ENCODE assay signal across 16 cellular contexts in the genomic region with DNA sequence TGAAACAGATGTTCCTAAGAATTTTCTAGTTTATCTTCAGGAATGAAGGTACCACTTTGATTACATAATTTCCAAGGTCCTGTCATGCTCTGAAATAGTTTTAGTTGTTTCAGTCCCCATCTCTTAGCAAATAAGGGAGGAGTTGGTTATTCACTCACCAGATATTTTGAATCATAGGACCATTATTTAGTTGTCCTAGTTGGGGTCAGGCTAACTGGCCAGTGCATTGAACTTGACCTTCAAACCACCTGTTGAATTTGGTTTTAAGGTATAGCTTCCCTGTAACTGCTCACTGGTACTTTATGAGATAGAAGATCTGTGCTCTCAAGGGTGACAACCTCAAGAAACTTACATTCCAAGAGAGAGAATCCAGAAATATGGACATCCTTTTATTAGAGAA. TPM values are rescaled to one million over a fixed set of nuclear protein-coding genes. Genes with fewer than 3 reads are reported as not detected.
DNase-seq lines count a peak whose midpoint lies in the region; ATAC-seq and TF ChIP-seq lines count a peak whose summit lies in the region.
"Had no signal": no experiment of that assay in that cellular context is flagged by ENCODE, and none has a peak within 500 bp of the region (broad histone marks: within the 10 kb centered on the region; RNA-seq: fewer than 3 reads in every experiment).

No MANE protein-coding gene starts in this region.

- H3K4me3 Mint-ChIP-seq in CD4-positive, CD25-positive, alpha-beta regulatory T cell = peak overlapping the region in 3 of 4 donors; percentile 60 to 82 (median 75)
- no peak overlapping the region for H3K4me3 Mint-ChIP-seq in natural killer cell treated with Interleukin-12 subunit alpha and Interleukin-12 subunit beta and Interleukin-15 and Interleukin-18, amount 100 ng/mL, for 72 hours

- no peak overlapping the region for H2AFZ ChIP-seq in DND-41 (ENCODE audit: low read depth, low read length)

- peaks cover 22% of the 10 kb centered on the region for H3K36me3 Mint-ChIP-seq in CD4-positive, CD25-positive, alpha-beta regulatory T cell
- peaks cover 2% of the 10 kb centered on the region for H3K36me3 Mint-ChIP-seq in natural killer cell treated with Interleukin-12 subunit alpha and Interleukin-12 subunit beta and Interleukin-15 and Interleukin-18, amount 100 ng/mL, for 72 hours

- peak overlapping the region; percentile 25; the same call in 1 of the 2 replicates for H3K4me2 ChIP-seq in DND-41 (ENCODE audit: insufficient read depth, low read length)

- H3K27me3 Mint-ChIP-seq in CD4-positive, CD25-positive, alpha-beta regulatory T cell = no peaks in the 10 kb centered on the region
- no peaks in the 10 kb centered on the region for H3K27me3 Mint-ChIP-seq in natural killer cell treated with Interleukin-12 subunit alpha and Interleukin-12 subunit beta and Interleukin-15 and Interleukin-18, amount 100 ng/mL, for 72 hours

- H3K4me1 Mint-ChIP-seq in CD4-positive, CD25-positive, alpha-beta regulatory T cell = peaks cover 34 to 89% (median 68%) of the 10 kb centered on the region in 4 donors
- H3K4me1 Mint-ChIP-seq in natural killer cell treated with Interleukin-12 subunit alpha and Interleukin-12 subunit beta and Interleukin-15 and Interleukin-18, amount 100 ng/mL, for 72 hours (ENCODE audit: low read depth in 2 of 2) = peaks cover 61 to 83% of the 10 kb centered on the region in 2 donors

- H3K27ac ChIP-seq in CD4-positive, CD25-positive, alpha-beta regulatory T cell (ENCODE audit: insufficient read depth, low read length, poor library complexity, severe bottlenecking) = peak overlapping the region; percentile 57
- H3K27ac ChIP-seq in DND-41 (ENCODE audit: low read length) (peak overlapping the region; percentile 99), ascending aorta (peak overlapping the region; percentile 44 to 71)

- peaks cover 72% of the 10 kb centered on the region for H3K4me1 ChIP-seq in CD4-positive, CD25-positive, alpha-beta regulatory T cell (ENCODE audit: control insufficient read depth, insufficient read depth, low read length, poor library complexity, severe bottlenecking)
- H3K4me1 ChIP-seq in DND-41 (ENCODE audit: insufficient read depth, low read length) (peaks cover 77% of the 10 kb centered on the region), ascending aorta (peaks cover 3 to 24% of the 10 kb centered on the region in 2 donors)
- H3K4me1 ChIP-seq: uterus had no signal

- no peak for DNase-seq in CD4-positive, CD25-positive, alpha-beta regulatory T cell
- DNase-seq in DND-41 (no peak), ascending aorta (ENCODE audit: low spot score in 2 of 2) (no peak), DMS79 treated with DMSO at 0.1 percent for 48 hours (lab: John Stamatoyannopoulos, UW) (no peak)
- no peak for DNase-seq in natural killer cell treated with Interleukin-12 subunit alpha and Interleukin-12 subunit beta and Interleukin-15 and Interleukin-18, amount 100 ng/mL, for 72 hours (ENCODE audit: low spot score)
- DNase-seq in effector CD4-positive, alpha-beta T cell = no peak
- DNase-seq in stimulated activated naive CD8-positive, alpha-beta T cell treated with anti-CD3 and anti-CD28 coated beads, Interleukin-15, Interleukin-2, amounts not matched to agents 100 U/mL and 50 U/mL, for 24 hours = no peak
- DNase-seq: activated CD4-positive, alpha-beta T cell treated with anti-CD3 and anti-CD28 coated beads for 48 hours; activated gamma-delta T cell treated with Interleukin-2 at 50 U/mL for 16 hours; heart left ventricle; NCI-H1105; NCI-H345; OCI-M1; right cardiac atrium; stimulated activated CD4-positive, alpha-beta T cell treated with anti-CD3 and anti-CD28 coated beads, Interleukin-4, amount 100 ng/mL, for 24 hours; uterus had no signal

- no peak for TF ChIP-seq CTCF in DND-41 (IDR thresholded peaks at IDR 0.05; ENCODE audit: borderline replicate concordance, extremely low read depth, low read length, poor library complexity, severe bottlenecking)
- TF ChIP-seq CTCF in ascending aorta (IDR thresholded peaks at IDR 0.05) = no peak

- H3K36me3 ChIP-seq in CD4-positive, CD25-positive, alpha-beta regulatory T cell (ENCODE audit: control insufficient read depth, insufficient read depth, low read length) = peaks cover 2% of the 10 kb centered on the region
- H3K36me3 ChIP-seq in DND-41 (ENCODE audit: insufficient read depth, low read length) (no peaks in the 10 kb centered on the region), ascending aorta (no peaks in the 10 kb centered on the region)
- H3K36me3 ChIP-seq: heart left ventricle, uterus had no signal

- H4K20me1 ChIP-seq in DND-41 (ENCODE audit: insufficient read depth, low read length) = no peaks in the 10 kb centered on the region

- peak overlapping the region; percentile 86 to 99 (median 91) for H3K27ac Mint-ChIP-seq in CD4-positive, CD25-positive, alpha-beta regulatory T cell
- H3K27ac Mint-ChIP-seq in natural killer cell treated with Interleukin-12 subunit alpha and Interleukin-12 subunit beta and Interleukin-15 and Interleukin-18, amount 100 ng/mL, for 72 hours = peak overlapping the region; percentile 49 to 89

- H3K27me3 ChIP-seq in CD4-positive, CD25-positive, alpha-beta regulatory T cell (ENCODE audit: control insufficient read depth, insufficient read depth, low read length) = no peaks in the 10 kb centered on the region
- no peaks in the 10 kb centered on the region for H3K27me3 ChIP-seq in DND-41 (ENCODE audit: insufficient read depth, low read length, poor library complexity)
- H3K27me3 ChIP-seq in ascending aorta = no peaks in the 10 kb centered on the region
- H3K27me3 ChIP-seq: heart left ventricle, uterus had no signal

- peaks cover 0 to 15% (median 0%) of the 10 kb centered on the region in 7 donors for H3K9me3 Mint-ChIP-seq in CD4-positive, CD25-positive, alpha-beta regulatory T cell
- H3K9me3 Mint-ChIP-seq in natural killer cell treated with Interleukin-12 subunit alpha and Interleukin-12 subunit beta and Interleukin-15 and Interleukin-18, amount 100 ng/mL, for 72 hours = no peaks in the 10 kb centered on the region

- intact Hi-C loops in ascending aorta (cut with DNase I) = loop anchor here (2.0 kb wide), 1 partner anchor 27 kb away; no protein-coding TSS in a partner anchor

- H3K9me3 ChIP-seq in CD4-positive, CD25-positive, alpha-beta regulatory T cell (ENCODE audit: control insufficient read depth in 2 of 2, low read length in 2 of 2) = no peaks in the 10 kb centered on the region
- H3K9me3 ChIP-seq in DND-41 (ENCODE audit: insufficient read depth, low read length, severe bottlenecking) (no peaks in the 10 kb centered on the region), ascending aorta (no peaks in the 10 kb centered on the region)
- H3K9me3 ChIP-seq: heart left ventricle, uterus had no signal

- H3K9ac ChIP-seq in DND-41 (ENCODE audit: low read depth, low read length) = 0 out of 2 replicates have a peak overlapping the region, but pooled peaks have one; percentile 6

- peaks cover 80% of the 10 kb centered on the region for H3K79me2 ChIP-seq in DND-41 (ENCODE audit: insufficient read depth, low read length)

- ATAC-seq in CD4-positive, CD25-positive, alpha-beta regulatory T cell (ENCODE audit: low read depth in 2 of 2) = no peak
- no peak for ATAC-seq in DND-41 (ENCODE audit: insufficient read depth, low read depth)
- no peak for ATAC-seq in natural killer cell treated with Interleukin-12 subunit alpha and Interleukin-12 subunit beta and Interleukin-15 and Interleukin-18, amount 100 ng/mL, for 72 hours
- ATAC-seq in stimulated activated naive CD8-positive, alpha-beta T cell treated with anti-CD3 and anti-CD28 coated beads, Interleukin-15, Interleukin-2, amounts not matched to agents 100 U/mL and 50 U/mL, for 24 hours = no peak

- peak overlapping the region; percentile 48 for H3K4me3 ChIP-seq in CD4-positive, CD25-positive, alpha-beta regulatory T cell (ENCODE audit: low read depth, low read length)
- H3K4me3 ChIP-seq in DND-41 (ENCODE audit: low read depth in 1 of 2, low read length in 2 of 2) = no peak overlapping the region
- H3K4me3 ChIP-seq in ascending aorta = no peak overlapping the region
- H3K4me3 ChIP-seq: heart left ventricle, uterus had no signal

RNA-seq across cellular contexts. Expression of a gene that starts 53.9 kb away (rescaled TPM):
- total RNA-seq in CD4-positive, CD25-positive, alpha-beta regulatory T cell = 120 TPM
- polyA plus RNA-seq in CD4-positive, CD25-positive, alpha-beta regulatory T cell = 100 to 1,000 TPM; 183 to 244 (median 202) TPM
- total RNA-seq in ascending aorta = 3.5 TPM
- total RNA-seq in natural killer cell treated with Interleukin-12 subunit alpha and Interleukin-12 subunit beta and Interleukin-15 and Interleukin-18, amount 100 ng/mL, for 72 hours = 100 to 1,000 TPM; 131 to 333 TPM

Comparison
In these comparisons a context has a peak if more than half of its experiments do, and no peak if none do; other contexts are left out.
1. RNA of a gene that starts 53.9 kb away (total RNA-seq): 131 to 333 TPM in natural killer cell treated with Interleukin-12 subunit alpha and Interleukin-12 subunit beta and Interleukin-15 and Interleukin-18, amount 100 ng/mL, for 72 hours and 120 TPM in CD4-positive, CD25-positive, alpha-beta regulatory T cell (single experiment); 3.5 TPM in ascending aorta (single experiment); every median in the first group is over 10 times any median in the second.
2. Peak in every context shown above with its lines, with median percentiles within 50 percentile points of each other: H3K27ac ChIP-seq.